In the genomic region with DNA sequence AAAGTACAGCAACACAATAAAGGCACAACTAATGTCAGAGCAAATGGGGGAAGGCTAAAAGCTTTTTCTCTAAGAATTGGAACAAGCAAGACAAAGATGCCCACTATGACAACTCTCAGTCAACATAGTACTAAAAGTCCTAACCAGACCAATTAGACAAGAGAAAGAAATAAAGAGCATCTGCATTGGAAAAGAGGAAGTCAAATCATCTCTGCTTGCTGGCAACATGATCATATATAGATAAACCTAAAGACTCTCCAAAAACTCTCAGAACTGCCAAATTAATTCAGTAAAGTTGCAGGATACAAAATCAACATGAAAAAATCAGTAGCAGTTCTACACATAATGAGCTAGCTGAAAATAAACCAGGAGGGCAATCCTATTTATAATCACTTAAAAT, we compare ENCODE assay signal across 22 cellular contexts.
"Had no signal": no experiment of that assay in that cellular context is flagged by ENCODE, and none has a peak within 500 bp of the region (broad histone marks: within the 10 kb centered on the region; RNA-seq: fewer than 3 reads in every experiment).

No MANE protein-coding gene starts in this region.

- FAIRE-seq: TTC549 had no signal

- ATAC-seq: activated CD4-positive, CD25-positive, alpha-beta regulatory T cell treated with anti-CD3 and anti-CD28 coated beads, Interleukin-2, amount 50 U/mL, for 24 hours; activated CD8-positive, alpha-beta memory T cell treated with anti-CD3 and anti-CD28 coated beads, Interleukin-2, amount 10 ng/mL, durations not matched to agents 7 days and 5 days; T-helper 17 cell had no signal

- DNase-seq: activated CD4-positive, alpha-beta T cell treated with anti-CD3 and anti-CD28 coated beads for 4 hours; activated CD4-positive, alpha-beta T cell treated with anti-CD3 and anti-CD28 coated beads, Interleukin-2, amount 50 U/mL, for 48 hours; activated CD8-positive, alpha-beta memory T cell treated with anti-CD3 and anti-CD28 coated beads, Interleukin-2, amount 10 ng/mL, durations not matched to agents 7 days and 5 days; activated effector memory CD4-positive, alpha-beta T cell treated with Interleukin-2 at 50 U/mL for 16 hours; activated naive CD4-positive, alpha-beta T cell; activated T-cell treated with anti-CD3 and anti-CD28 coated beads, Interleukin-2, amount 50 U/mL, for 24 hours; aorta; caudate nucleus; colonic mucosa; dermis blood vessel endothelial cell; NCI-H1092; NCI-H1417; NCI-H1930; NCI-H2107; NCI-H2171 treated with DMSO at 0.1 percent for 48 hours; NCI-H524; Peyer's patch; Right ventricle myocardium superior; T-helper 17 cell; T-helper 9 cell had no signal
